Comparison of ENCODE assay signal across 1 cellular context in the genomic region with DNA sequence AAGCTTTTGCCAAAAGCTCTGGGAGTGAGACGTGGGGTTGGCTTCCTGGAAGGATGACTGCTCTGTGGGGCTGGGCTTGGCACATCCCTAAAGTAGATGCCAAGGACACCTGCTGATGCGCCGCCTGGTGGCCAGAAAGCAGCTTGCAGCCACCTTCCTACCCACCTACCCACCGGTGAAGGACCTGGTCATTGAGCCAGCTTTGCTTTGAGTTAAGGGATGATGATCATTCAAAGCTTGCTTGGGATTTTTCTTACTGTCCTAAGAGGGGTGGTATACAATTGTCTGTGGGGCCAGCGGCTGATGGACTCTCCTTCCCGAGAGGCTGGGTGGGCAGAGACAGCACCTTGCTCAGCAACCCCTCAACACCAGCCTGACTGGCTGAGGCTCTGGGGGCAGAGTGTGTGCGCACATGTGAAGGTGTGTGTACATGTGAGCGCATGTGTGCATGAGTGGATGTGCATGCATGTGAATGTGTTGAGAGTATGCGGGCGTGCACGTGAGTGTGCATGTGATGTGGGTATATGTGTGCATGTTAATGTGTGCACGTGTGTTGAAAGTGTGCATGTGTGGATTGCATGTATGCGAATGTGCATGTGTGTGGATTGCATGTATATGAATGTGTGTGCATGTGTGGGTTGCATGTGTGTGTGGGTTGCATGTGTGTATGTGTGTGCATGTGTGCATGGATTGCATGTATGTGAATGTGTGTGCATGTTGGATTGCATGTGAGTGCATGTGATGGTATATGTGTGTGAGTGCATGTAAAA.
TF ChIP-seq lines count a peak whose summit lies in the region.

No MANE protein-coding gene starts in this region.

TF ChIP-seq in H1, 55 proteins besides CTCF, POLR2A, EP300 and RAD21:
- TF ChIP-seq TEAD4 (IDR thresholded peaks at IDR 0.05; ENCODE audit: low read depth, low read length) = peak; percentile 20; the same call in 1 of the 2 replicates
- peak; percentile 75; the same call in 1 of the 2 replicates for TF ChIP-seq TCF12 (IDR thresholded peaks at IDR 0.05; ENCODE audit: low read depth, low read length)
- TF ChIP-seq, protein P1, sequence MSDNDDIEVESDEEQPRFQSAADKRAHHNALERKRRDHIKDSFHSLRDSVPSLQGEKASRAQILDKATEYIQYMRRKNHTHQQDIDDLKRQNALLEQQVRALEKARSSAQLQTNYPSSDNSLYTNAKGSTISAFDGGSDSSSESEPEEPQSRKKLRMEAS (IDR thresholded peaks at IDR 0.05) = 0 out of 2 replicates have a peak, but pooled peaks have one; percentile 31
- TF ChIP-seq SIRT6 (IDR thresholded peaks at IDR 0.05; ENCODE audit: low read length) = no peak
